ENCODE assay signal across 20 cellular contexts in the genomic region with DNA sequence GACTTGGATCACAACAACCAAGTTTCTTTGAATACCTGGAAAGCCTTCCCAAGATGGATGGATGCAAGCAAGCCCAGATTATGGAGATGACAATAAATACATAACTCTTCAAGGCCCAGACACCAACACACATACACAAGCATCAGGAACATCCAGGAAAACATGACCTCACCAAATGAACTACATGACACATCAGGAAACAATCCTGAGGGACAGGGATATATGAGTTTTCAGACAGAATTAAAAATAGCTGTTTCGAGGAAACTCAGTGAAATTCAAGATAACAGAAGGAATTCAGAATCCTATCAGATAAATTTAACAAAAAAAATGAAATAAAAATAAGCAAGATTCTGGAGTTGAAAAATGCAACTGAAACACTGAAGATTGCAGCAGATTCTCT.
DNase-seq lines count a peak whose midpoint lies in the region; TF ChIP-seq lines count a peak whose summit lies in the region.
"Had no signal": no experiment of that assay in that cellular context is flagged by ENCODE, and none has a peak within 500 bp of the region (broad histone marks: within the 10 kb centered on the region; RNA-seq: fewer than 3 reads in every experiment).

No MANE protein-coding gene starts in this region.

- 9% methylated on average over 1 of the region's 1 CpG for WGBS in SK-N-SH (ENCODE audit: low lambda C conversion rate)

- CTCF ChIA-PET in SK-N-SH (lab: Yijun Ruan, JAX) = no interaction called here

- peaks cover 11% of the 10 kb centered on the region for H3F3A ChIP-seq in SK-N-SH (replicated peaks; ENCODE audit: insufficient read depth)

- H2AFZ ChIP-seq in SK-N-SH (ENCODE audit: low read depth) = no peak overlapping the region

- no peak overlapping the region for H3K4me2 ChIP-seq in SK-N-SH

- DNase-seq in DMS53 (lab: John Stamatoyannopoulos, UW) = peak; percentile 26
- DNase-seq in DMS53 treated with DMSO at 0.1 percent for 48 hours (lab: John Stamatoyannopoulos, UW; ENCODE audit: unreplicated experiment) = no peak
- no peak for DNase-seq in SK-N-SH
- peak; percentile 74 for DNase-seq in fibroblast of the aortic adventitia (ENCODE audit: low read depth)
- DNase-seq in OCI-M1 (lab: John Stamatoyannopoulos, UW) = no peak
- DNase-seq in NCI-H1105 treated with DMSO at 0.1 percent for 48 hours (lab: John Stamatoyannopoulos, UW) = no peak
- DNase-seq in GM10266 (ENCODE audit: extremely low spot score) = no peak
- no peak for DNase-seq in NCI-H2029 treated with DMSO at 0.1 percent for 48 hours (lab: John Stamatoyannopoulos, UW)
- DNase-seq: activated CD4-positive, alpha-beta memory T cell treated with anti-CD3 and anti-CD28 coated beads, Interleukin-2, amount 10 ng/mL, durations not matched to agents 7 days and 5 days; activated naive CD8-positive, alpha-beta T cell treated with anti-CD3 and anti-CD28 coated beads, Interleukin-2, amount 50 U/mL, for 24 hours; activated T-cell treated with anti-CD3 and anti-CD28 coated beads, Interleukin-2, amount 50 U/mL, for 4 hours; DMS79; effector CD4-positive, alpha-beta T cell; esophagus squamous epithelium; GOT3; NCI-H187 treated with DMSO at 0.1 percent for 48 hours; Right ventricle myocardium superior; stimulated activated CD8-positive, alpha-beta memory T cell treated with anti-CD3 and anti-CD28 coated beads, Interleukin-4, amount 100 ng/mL, for 48 hours had no signal

- H3K4me3 ChIP-seq in SK-N-SH (ENCODE audit: low read depth in 2 of 2, low read length in 1 of 2) (no peak overlapping the region), fibroblast of the aortic adventitia (ENCODE audit: low read depth, low read length) (no peak overlapping the region)
- H3K4me3 ChIP-seq: esophagus squamous epithelium had no signal

- no peaks in the 10 kb centered on the region for H3K9me2 ChIP-seq in SK-N-SH

- H3K36me3 ChIP-seq in SK-N-SH (replicated peaks in 1 of 2; ENCODE audit: control insufficient read depth in 1 of 2, insufficient read depth in 2 of 2, low read length in 1 of 2) = peaks cover 0 to 6% of the 10 kb centered on the region in 2 experiments
- H3K36me3 ChIP-seq: esophagus squamous epithelium had no signal

- H4K20me1 ChIP-seq in SK-N-SH (ENCODE audit: insufficient read depth) = no peaks in the 10 kb centered on the region

- H3K9me3 ChIP-seq in SK-N-SH = peaks cover 23% of the 10 kb centered on the region; the same call in 1 of the 2 replicates

- no peak overlapping the region for H3K9ac ChIP-seq in SK-N-SH

- no peaks in the 10 kb centered on the region for H3K27me3 ChIP-seq in SK-N-SH (ENCODE audit: insufficient read depth)
- H3K27me3 ChIP-seq: esophagus squamous epithelium had no signal

- no peaks in the 10 kb centered on the region for H3K79me2 ChIP-seq in SK-N-SH (ENCODE audit: insufficient read depth)

- peak overlapping the region in 1 of 2 experiments; percentile 8; a peak in 1 of 4 replicates for H3K27ac ChIP-seq in SK-N-SH (ENCODE audit: low read depth in 2 of 2, low read length in 1 of 2)
- H3K27ac ChIP-seq: 22Rv1, C4-2B, esophagus squamous epithelium had no signal

- POLR2A ChIA-PET in SK-N-SH (lab: Yijun Ruan, JAX) = no interaction called here

- TF ChIP-seq CTCF in SK-N-SH (IDR thresholded peaks at IDR 0.05) (no peak), fibroblast of the aortic adventitia (IDR thresholded peaks at IDR 0.05; ENCODE audit: insufficient read depth, low read length) (no peak), GM10266 (IDR thresholded peaks at IDR 0.05; ENCODE audit: control insufficient read depth, insufficient read depth, low read depth, missing control alignments) (no peak)

- H3K4me1 ChIP-seq in SK-N-SH (ENCODE audit: control insufficient read depth in 1 of 2, insufficient read depth in 2 of 2, low read depth in 1 of 2, low read length in 1 of 2) = peaks cover 0 to 13% of the 10 kb centered on the region in 2 experiments; a peak in 1 of 4 replicates
- H3K4me1 ChIP-seq: esophagus squamous epithelium had no signal

- no peak for TF ChIP-seq EP300 in SK-N-SH (IDR thresholded peaks at IDR 0.05; ENCODE audit: borderline replicate concordance in 1 of 2, low read depth in 1 of 2, low read length in 1 of 2)

- no peak for TF ChIP-seq RAD21 in SK-N-SH (IDR thresholded peaks at IDR 0.05; ENCODE audit: low read length)

TF ChIP-seq in SK-N-SH, 30 proteins besides CTCF, POLR2A, EP300 and RAD21:
- TF ChIP-seq FOXJ3 (CRISPR knock-in tag; IDR thresholded peaks at IDR 0.05) (no peak), FOSL2 (IDR thresholded peaks at IDR 0.05; ENCODE audit: borderline replicate concordance, low read depth) (peak; percentile 45; the same call in 1 of the 2 replicates), GATA2 (CRISPR knock-in tag; IDR thresholded peaks at IDR 0.05) (no peak), YY1 (IDR thresholded peaks at IDR 0.05; ENCODE audit: low read depth) (no peak; the same call in 1 of the 2 replicates), ELF1 (IDR thresholded peaks at IDR 0.05) (no peak), SIN3A (IDR thresholded peaks at IDR 0.05; ENCODE audit: borderline replicate concordance, low read depth, low read length) (no peak), MXI1 (IDR thresholded peaks at IDR 0.05; ENCODE audit: low read depth, low read length) (no peak), TEAD4 (IDR thresholded peaks at IDR 0.05; ENCODE audit: borderline replicate concordance, insufficient read depth) (no peak), NRF1 (IDR thresholded peaks at IDR 0.05; ENCODE audit: low read depth, low read length) (no peak), RXRA (IDR thresholded peaks at IDR 0.05; ENCODE audit: borderline replicate concordance, low read depth) (no peak), MEF2A (IDR thresholded peaks at IDR 0.05; ENCODE audit: borderline replicate concordance, low read depth) (no peak), TCF12 (IDR thresholded peaks at IDR 0.05) (peak; percentile 36; the same call in 1 of the 2 replicates), SMC3 (IDR thresholded peaks at IDR 0.05; ENCODE audit: low read depth, low read length) (no peak)
- TF ChIP-seq, protein P1, sequence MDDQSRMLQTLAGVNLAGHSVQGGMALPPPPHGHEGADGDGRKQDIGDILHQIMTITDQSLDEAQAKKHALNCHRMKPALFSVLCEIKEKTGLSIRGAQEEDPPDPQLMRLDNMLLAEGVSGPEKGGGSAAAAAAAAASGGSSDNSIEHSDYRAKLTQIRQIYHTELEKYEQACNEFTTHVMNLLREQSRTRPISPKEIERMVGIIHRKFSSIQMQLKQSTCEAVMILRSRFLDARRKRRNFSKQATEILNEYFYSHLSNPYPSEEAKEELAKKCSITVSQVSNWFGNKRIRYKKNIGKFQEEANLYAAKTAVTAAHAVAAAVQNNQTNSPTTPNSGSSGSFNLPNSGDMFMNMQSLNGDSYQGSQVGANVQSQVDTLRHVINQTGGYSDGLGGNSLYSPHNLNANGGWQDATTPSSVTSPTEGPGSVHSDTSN (IDR thresholded peaks at IDR 0.05) = peak; percentile 53
- TF ChIP-seq, protein P2, sequence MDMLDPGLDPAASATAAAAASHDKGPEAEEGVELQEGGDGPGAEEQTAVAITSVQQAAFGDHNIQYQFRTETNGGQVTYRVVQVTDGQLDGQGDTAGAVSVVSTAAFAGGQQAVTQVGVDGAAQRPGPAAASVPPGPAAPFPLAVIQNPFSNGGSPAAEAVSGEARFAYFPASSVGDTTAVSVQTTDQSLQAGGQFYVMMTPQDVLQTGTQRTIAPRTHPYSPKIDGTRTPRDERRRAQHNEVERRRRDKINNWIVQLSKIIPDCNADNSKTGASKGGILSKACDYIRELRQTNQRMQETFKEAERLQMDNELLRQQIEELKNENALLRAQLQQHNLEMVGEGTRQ (IDR thresholded peaks at IDR 0.05; ENCODE audit: borderline replicate concordance, low read depth, low read length) = no peak
- TF ChIP-seq, protein P3, sequence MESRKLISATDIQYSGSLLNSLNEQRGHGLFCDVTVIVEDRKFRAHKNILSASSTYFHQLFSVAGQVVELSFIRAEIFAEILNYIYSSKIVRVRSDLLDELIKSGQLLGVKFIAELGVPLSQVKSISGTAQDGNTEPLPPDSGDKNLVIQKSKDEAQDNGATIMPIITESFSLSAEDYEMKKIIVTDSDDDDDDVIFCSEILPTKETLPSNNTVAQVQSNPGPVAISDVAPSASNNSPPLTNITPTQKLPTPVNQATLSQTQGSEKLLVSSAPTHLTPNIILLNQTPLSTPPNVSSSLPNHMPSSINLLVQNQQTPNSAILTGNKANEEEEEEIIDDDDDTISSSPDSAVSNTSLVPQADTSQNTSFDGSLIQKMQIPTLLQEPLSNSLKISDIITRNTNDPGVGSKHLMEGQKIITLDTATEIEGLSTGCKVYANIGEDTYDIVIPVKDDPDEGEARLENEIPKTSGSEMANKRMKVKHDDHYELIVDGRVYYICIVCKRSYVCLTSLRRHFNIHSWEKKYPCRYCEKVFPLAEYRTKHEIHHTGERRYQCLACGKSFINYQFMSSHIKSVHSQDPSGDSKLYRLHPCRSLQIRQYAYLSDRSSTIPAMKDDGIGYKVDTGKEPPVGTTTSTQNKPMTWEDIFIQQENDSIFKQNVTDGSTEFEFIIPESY (IDR thresholded peaks at IDR 0.05; ENCODE audit: borderline replicate concordance, low read depth) = no peak

Comparison
In these comparisons a context has a peak if more than half of its experiments do, and no peak if none do; other contexts are left out.
1. DNase-seq: peak in DMS53 (single experiment) and fibroblast of the aortic adventitia (single experiment); none in DMS53 treated with DMSO at 0.1 percent for 48 hours (single experiment), SK-N-SH (single experiment), OCI-M1 (single experiment), NCI-H1105 treated with DMSO at 0.1 percent for 48 hours (single experiment), GM10266 (single experiment) and NCI-H2029 treated with DMSO at 0.1 percent for 48 hours (single experiment).